15 cellular contexts compared by ENCODE assay signal in genomic region chr3:27827041-27827440, GRCh38.
"Had no signal": no experiment of that assay in that cellular context is flagged by ENCODE, and none has a peak within 500 bp of the region (broad histone marks: within the 10 kb centered on the region; RNA-seq: fewer than 3 reads in every experiment).

No MANE protein-coding gene starts in this region.

- H3K4me3 Mint-ChIP-seq: activated CD4-positive, alpha-beta T cell treated with anti-CD3 and anti-CD28 coated beads, Interleukin-2, amount 10 ng/mL, durations not matched to agents 7 days and 5 days; activated naive CD8-positive, alpha-beta T cell; neural crest cell had no signal

- H3K27ac ChIP-seq: body of pancreas, esophagus muscularis mucosa, psoas muscle, stomach, thoracic aorta had no signal

- DNase-seq: activated CD4-positive, alpha-beta T cell treated with anti-CD3 and anti-CD28 coated beads, Interleukin-2, amount 10 ng/mL, durations not matched to agents 7 days and 5 days; activated CD4-positive, CD25-positive, alpha-beta regulatory T cell; activated CD8-positive, alpha-beta memory T cell treated with anti-CD3 and anti-CD28 coated beads, Interleukin-2, amount 50 U/mL, for 48 hours; activated gamma-delta T cell treated with Interleukin-2 at 50 U/mL for 16 hours; amniotic stem cell; body of pancreas; caudate nucleus; psoas muscle; stomach had no signal

- H3K27me3 ChIP-seq: body of pancreas, stomach had no signal

- H3K27ac Mint-ChIP-seq: activated CD4-positive, alpha-beta T cell treated with anti-CD3 and anti-CD28 coated beads, Interleukin-2, amount 10 ng/mL, durations not matched to agents 7 days and 5 days; activated naive CD8-positive, alpha-beta T cell had no signal

- H3K9me3 ChIP-seq: body of pancreas, esophagus muscularis mucosa, psoas muscle, stomach, thoracic aorta had no signal

- H3K36me3 ChIP-seq: esophagus muscularis mucosa, stomach, thoracic aorta had no signal

- H3K9me3 Mint-ChIP-seq: activated CD4-positive, alpha-beta T cell treated with anti-CD3 and anti-CD28 coated beads, Interleukin-2, amount 10 ng/mL, durations not matched to agents 7 days and 5 days had no signal

- H3K27me3 Mint-ChIP-seq: activated CD4-positive, alpha-beta T cell treated with anti-CD3 and anti-CD28 coated beads, Interleukin-2, amount 10 ng/mL, durations not matched to agents 7 days and 5 days; activated naive CD8-positive, alpha-beta T cell had no signal

- ATAC-seq: body of pancreas, left lobe of liver, psoas muscle, sciatic nerve had no signal

- H3K4me1 Mint-ChIP-seq: activated CD4-positive, alpha-beta T cell treated with anti-CD3 and anti-CD28 coated beads, Interleukin-2, amount 10 ng/mL, durations not matched to agents 7 days and 5 days had no signal

- H3K4me1 ChIP-seq: body of pancreas, esophagus muscularis mucosa, psoas muscle, stomach had no signal

- H3K4me3 ChIP-seq: body of pancreas, esophagus muscularis mucosa, psoas muscle, stomach, thoracic aorta had no signal
